In genomic region chr2:231714639-231715498, GRCh38 we compare ENCODE assay signal across 8 cellular contexts. TPM values are rescaled to one million over a fixed set of nuclear protein-coding genes. Genes with fewer than 3 reads are reported as not detected.
DNase-seq lines count a peak whose midpoint lies in the region; ATAC-seq and TF ChIP-seq lines count a peak whose summit lies in the region.

No MANE protein-coding gene starts in this region.

- peaks cover 11% of the 10 kb centered on the region for H3K4me1 ChIP-seq in Caco-2
- peaks cover 28 to 46% of the 10 kb centered on the region in 2 experiments for H3K4me1 ChIP-seq in neutrophil (ENCODE audit: control insufficient read depth in 1 of 2, insufficient read depth in 1 of 2, low read depth in 1 of 2, low read length in 1 of 2)
- peaks cover 16% of the 10 kb centered on the region for H3K4me1 ChIP-seq in thymus (ENCODE audit: control insufficient read depth, insufficient read depth, low read length)

- POLR2A ChIA-PET in Caco-2 (lab: Charles Lee) = interaction anchor here (2.2 kb wide), 2 partner anchors 35 to 101 kb away, joined by 8 to 11 read pairs; no protein-coding TSS in a partner anchor

- WGBS in thymus = 74% methylated on average over 17 of the region's 17 CpGs

- H3K27ac Mint-ChIP-seq in Caco-2 (ENCODE audit: unreplicated experiment) = peak overlapping the region; percentile 59

- H3K36me3 Mint-ChIP-seq in Caco-2 (ENCODE audit: insufficient read depth, unreplicated experiment) = peaks cover 60% of the 10 kb centered on the region
- H3K36me3 Mint-ChIP-seq in activated T-cell treated with anti-CD3 and anti-CD28 coated beads, Interleukin-2, amount 50 U/mL, for 4 hours (ENCODE audit: insufficient read depth) = peaks cover 30% of the 10 kb centered on the region

- H3K36me3 ChIP-seq in Caco-2 (ENCODE audit: control insufficient read depth, insufficient read depth, low read length) (peaks cover 3% of the 10 kb centered on the region), neutrophil (no peaks in the 10 kb centered on the region), thymus (ENCODE audit: control insufficient read depth, insufficient read depth) (peaks cover 33% of the 10 kb centered on the region)

- H3K27ac ChIP-seq in HL-60 (replicated peaks) (peak overlapping the region; percentile 39), neutrophil (no peak overlapping the region), thymus (ENCODE audit: low read depth) (peak overlapping the region; percentile 58)

- no peaks in the 10 kb centered on the region for H3K9me3 Mint-ChIP-seq in Caco-2 (ENCODE audit: unreplicated experiment)
- no peaks in the 10 kb centered on the region for H3K9me3 Mint-ChIP-seq in activated T-cell treated with anti-CD3 and anti-CD28 coated beads, Interleukin-2, amount 50 U/mL, for 4 hours

- DNase-seq in Caco-2 (peak; percentile 82 to 87), HL-60 (ENCODE audit: low read depth in 1 of 2, low spot score in 1 of 2) (peak in 1 of 2 experiments; percentile 81), OCI-M2 (lab: John Stamatoyannopoulos, UW; ENCODE audit: unreplicated experiment) (peak; percentile 89), fibroblast of peridontal ligament (ENCODE audit: extremely low read depth) (peak; percentile 47)
- DNase-seq in activated T-cell treated with anti-CD3 and anti-CD28 coated beads, Interleukin-2, amount 50 U/mL, for 4 hours = peak; percentile 83

- no peaks in the 10 kb centered on the region for H3K27me3 Mint-ChIP-seq in Caco-2 (ENCODE audit: insufficient read depth, unreplicated experiment)
- H3K27me3 Mint-ChIP-seq in activated T-cell treated with anti-CD3 and anti-CD28 coated beads, Interleukin-2, amount 50 U/mL, for 4 hours (ENCODE audit: low read depth) = no peaks in the 10 kb centered on the region

- BruUV-seq in Caco-2 (replicated peaks; lab: Mats Ljungman, UMichigan) = no TSS peak

- peaks cover 16% of the 10 kb centered on the region for H3K4me1 Mint-ChIP-seq in Caco-2 (ENCODE audit: low read depth, unreplicated experiment)
- peaks cover 30% of the 10 kb centered on the region for H3K4me1 Mint-ChIP-seq in activated T-cell treated with anti-CD3 and anti-CD28 coated beads, Interleukin-2, amount 50 U/mL, for 4 hours (ENCODE audit: low read depth)

- TF ChIP-seq CTCF in Caco-2 (IDR thresholded peaks at IDR 0.05; ENCODE audit: insufficient read depth in 1 of 2, low read depth in 1 of 2, low read length in 1 of 2, severe bottlenecking in 1 of 2, unreplicated experiment in 1 of 2) (peak; percentile 69 to 71), HL-60 (IDR thresholded peaks at IDR 0.05; ENCODE audit: insufficient read depth, low read length) (peak; percentile 64), neutrophil (IDR thresholded peaks at IDR 0.05) (peak; percentile 82)

- H3K4me3 Mint-ChIP-seq in Caco-2 (ENCODE audit: unreplicated experiment) = no peak overlapping the region
- no peak overlapping the region for H3K4me3 Mint-ChIP-seq in activated T-cell treated with anti-CD3 and anti-CD28 coated beads, Interleukin-2, amount 50 U/mL, for 4 hours

- no peaks in the 10 kb centered on the region for H3K9me3 ChIP-seq in Caco-2
- no peaks in the 10 kb centered on the region for H3K9me3 ChIP-seq in neutrophil
- no peaks in the 10 kb centered on the region for H3K9me3 ChIP-seq in thymus (ENCODE audit: control insufficient read depth)

- H3K27me3 ChIP-seq in Caco-2 (replicated peaks; ENCODE audit: control insufficient read depth, insufficient read depth, low read length) = no peaks in the 10 kb centered on the region
- H3K27me3 ChIP-seq in HL-60 (ENCODE audit: insufficient read depth, poor library complexity, severe bottlenecking) = no peaks in the 10 kb centered on the region
- H3K27me3 ChIP-seq in neutrophil = no peaks in the 10 kb centered on the region
- H3K27me3 ChIP-seq in thymus (ENCODE audit: control insufficient read depth, insufficient read depth) = no peaks in the 10 kb centered on the region

- CTCF ChIA-PET in Caco-2 (lab: Charles Lee) = interaction anchor here (0.6 to 2.7 kb wide), 9 partner anchors 9 to 104 kb away, joined by 3 to 55 read pairs (median 4); no protein-coding TSS in a partner anchor

- ATAC-seq in activated T-cell treated with anti-CD3 and anti-CD28 coated beads, Interleukin-2, amount 50 U/mL, for 4 hours = peak; percentile 7 to 20
- no peak for ATAC-seq in GM18517 (IDR thresholded peaks at IDR 0.05; ENCODE audit: unreplicated experiment)

- intact Hi-C loops in Caco-2 (cut with micrococcal nuclease; ENCODE audit: unreplicated experiment) = loop anchor here (1.0 to 10.0 kb wide), 4 partner anchors 35 to 103 kb away; partner anchors contain the start of genes COPS7B and PDE6D

- H3K4me3 ChIP-seq in Caco-2 (ENCODE audit: low read depth, low read length) = no peak overlapping the region
- no peak overlapping the region for H3K4me3 ChIP-seq in HL-60 (replicated peaks; ENCODE audit: insufficient read depth, low read length)
- H3K4me3 ChIP-seq in neutrophil (ENCODE audit: low read depth in 1 of 2, low read length in 1 of 2) = no peak overlapping the region
- H3K4me3 ChIP-seq in thymus (ENCODE audit: low read length) = no peak overlapping the region

RNA-seq across cellular contexts. Expression of gene PTMA, which starts 6.5 kb away (rescaled TPM):
- 597 and 669 TPM in 2 replicates for total RNA-seq in Caco-2 (2022)
- total RNA-seq in activated T-cell treated with anti-CD3 and anti-CD28 coated beads, Interleukin-2, amount 50 U/mL, for 4 hours = 1,000 to 10,000 TPM; 2,248 to 2,672 (median 2,390) TPM
- polyA plus RNA-seq in thymus = 2,183 TPM
